In the genomic region with DNA sequence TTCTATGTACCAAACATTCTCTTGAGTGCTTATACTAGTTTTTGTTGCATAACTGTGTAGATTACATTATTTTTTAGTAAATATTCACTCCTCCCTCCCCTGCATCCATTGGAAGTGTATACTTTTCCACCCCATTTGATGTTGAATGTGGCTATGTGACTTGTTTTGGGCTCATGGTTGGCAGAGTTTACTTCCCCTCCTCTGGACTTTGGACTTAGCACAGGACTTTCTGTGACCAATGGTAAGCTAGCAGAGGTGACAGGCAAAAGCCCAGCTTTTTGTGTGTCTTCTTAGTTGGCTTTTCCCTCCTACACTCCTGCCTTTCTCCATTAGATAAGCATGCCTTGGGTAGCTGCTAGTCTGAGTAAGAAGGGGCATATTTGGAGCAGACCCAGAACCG, we compare ENCODE assay signal across 9 cellular contexts.
"Had no signal": no experiment of that assay in that cellular context is flagged by ENCODE, and none has a peak within 500 bp of the region (broad histone marks: within the 10 kb centered on the region; RNA-seq: fewer than 3 reads in every experiment).

No MANE protein-coding gene starts in this region.

- H3K36me3 ChIP-seq: HAP-1 had no signal

- H3K9me3 ChIP-seq: HAP-1 had no signal

- H3K4me2 ChIP-seq: GM23338, KMS-11 had no signal

- H3K4me3 ChIP-seq: GM23338, HAP-1 had no signal

- H3K9ac ChIP-seq: KMS-11 had no signal

- H3K27ac ChIP-seq: HL-60, KMS-11 had no signal

- H2AFZ ChIP-seq: GM23338 had no signal

- H3K4me1 ChIP-seq: HAP-1 had no signal

- DNase-seq: H7, HFFc6, IMR-90, KBM-7 had no signal

- ATAC-seq: GM23338, HCT116 had no signal
